2 cellular contexts compared by ENCODE assay signal in the genomic region with DNA sequence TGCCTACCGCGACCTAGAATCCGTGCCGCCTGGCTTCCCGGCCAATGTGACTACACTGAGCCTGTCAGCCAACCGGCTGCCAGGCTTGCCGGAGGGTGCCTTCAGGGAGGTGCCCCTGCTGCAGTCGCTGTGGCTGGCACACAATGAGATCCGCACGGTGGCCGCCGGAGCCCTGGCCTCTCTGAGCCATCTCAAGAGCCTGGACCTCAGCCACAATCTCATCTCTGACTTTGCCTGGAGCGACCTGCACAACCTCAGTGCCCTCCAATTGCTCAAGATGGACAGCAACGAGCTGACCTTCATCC.
TF ChIP-seq lines count a peak whose summit lies in the region.

No MANE protein-coding gene starts in this region.

TF ChIP-seq in SK-N-SH, 30 proteins besides CTCF, POLR2A, EP300 and RAD21 (continued from another document):
- TF ChIP-seq, protein P1, sequence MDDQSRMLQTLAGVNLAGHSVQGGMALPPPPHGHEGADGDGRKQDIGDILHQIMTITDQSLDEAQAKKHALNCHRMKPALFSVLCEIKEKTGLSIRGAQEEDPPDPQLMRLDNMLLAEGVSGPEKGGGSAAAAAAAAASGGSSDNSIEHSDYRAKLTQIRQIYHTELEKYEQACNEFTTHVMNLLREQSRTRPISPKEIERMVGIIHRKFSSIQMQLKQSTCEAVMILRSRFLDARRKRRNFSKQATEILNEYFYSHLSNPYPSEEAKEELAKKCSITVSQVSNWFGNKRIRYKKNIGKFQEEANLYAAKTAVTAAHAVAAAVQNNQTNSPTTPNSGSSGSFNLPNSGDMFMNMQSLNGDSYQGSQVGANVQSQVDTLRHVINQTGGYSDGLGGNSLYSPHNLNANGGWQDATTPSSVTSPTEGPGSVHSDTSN (IDR thresholded peaks at IDR 0.05) = no peak
- TF ChIP-seq TEAD4 (IDR thresholded peaks at IDR 0.05; ENCODE audit: borderline replicate concordance, insufficient read depth) (no peak), POLR2AphosphoS5 (IDR thresholded peaks at IDR 0.05; ENCODE audit: low read depth, low read length) (no peak), EZH2phosphoT487 (IDR thresholded peaks at IDR 0.05; ENCODE audit: borderline replicate concordance, low read depth) (no peak), FOSL2 (IDR thresholded peaks at IDR 0.05; ENCODE audit: borderline replicate concordance, low read depth) (no peak), RCOR1 (IDR thresholded peaks at IDR 0.05; ENCODE audit: low read length) (no peak), FOXM1 (IDR thresholded peaks at IDR 0.05; ENCODE audit: low read depth) (no peak), GATA2 (CRISPR knock-in tag; IDR thresholded peaks at IDR 0.05) (no peak), JUND (IDR thresholded peaks at IDR 0.05) (no peak), SIN3A (IDR thresholded peaks at IDR 0.05; ENCODE audit: borderline replicate concordance, low read depth, low read length) (no peak), SMC3 (IDR thresholded peaks at IDR 0.05; ENCODE audit: low read depth, low read length) (no peak), FOXJ3 (CRISPR knock-in tag; IDR thresholded peaks at IDR 0.05) (no peak), MXI1 (IDR thresholded peaks at IDR 0.05; ENCODE audit: low read depth, low read length) (no peak)
- TF ChIP-seq, protein P2, sequence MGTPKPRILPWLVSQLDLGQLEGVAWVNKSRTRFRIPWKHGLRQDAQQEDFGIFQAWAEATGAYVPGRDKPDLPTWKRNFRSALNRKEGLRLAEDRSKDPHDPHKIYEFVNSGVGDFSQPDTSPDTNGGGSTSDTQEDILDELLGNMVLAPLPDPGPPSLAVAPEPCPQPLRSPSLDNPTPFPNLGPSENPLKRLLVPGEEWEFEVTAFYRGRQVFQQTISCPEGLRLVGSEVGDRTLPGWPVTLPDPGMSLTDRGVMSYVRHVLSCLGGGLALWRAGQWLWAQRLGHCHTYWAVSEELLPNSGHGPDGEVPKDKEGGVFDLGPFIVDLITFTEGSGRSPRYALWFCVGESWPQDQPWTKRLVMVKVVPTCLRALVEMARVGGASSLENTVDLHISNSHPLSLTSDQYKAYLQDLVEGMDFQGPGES (IDR thresholded peaks at IDR 0.05; ENCODE audit: low read depth, low read length) = no peak
- TF ChIP-seq, protein P3, sequence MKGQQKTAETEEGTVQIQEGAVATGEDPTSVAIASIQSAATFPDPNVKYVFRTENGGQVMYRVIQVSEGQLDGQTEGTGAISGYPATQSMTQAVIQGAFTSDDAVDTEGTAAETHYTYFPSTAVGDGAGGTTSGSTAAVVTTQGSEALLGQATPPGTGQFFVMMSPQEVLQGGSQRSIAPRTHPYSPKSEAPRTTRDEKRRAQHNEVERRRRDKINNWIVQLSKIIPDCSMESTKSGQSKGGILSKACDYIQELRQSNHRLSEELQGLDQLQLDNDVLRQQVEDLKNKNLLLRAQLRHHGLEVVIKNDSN (IDR thresholded peaks at IDR 0.05; ENCODE audit: borderline replicate concordance, low read depth) = no peak
- TF ChIP-seq, protein P4, sequence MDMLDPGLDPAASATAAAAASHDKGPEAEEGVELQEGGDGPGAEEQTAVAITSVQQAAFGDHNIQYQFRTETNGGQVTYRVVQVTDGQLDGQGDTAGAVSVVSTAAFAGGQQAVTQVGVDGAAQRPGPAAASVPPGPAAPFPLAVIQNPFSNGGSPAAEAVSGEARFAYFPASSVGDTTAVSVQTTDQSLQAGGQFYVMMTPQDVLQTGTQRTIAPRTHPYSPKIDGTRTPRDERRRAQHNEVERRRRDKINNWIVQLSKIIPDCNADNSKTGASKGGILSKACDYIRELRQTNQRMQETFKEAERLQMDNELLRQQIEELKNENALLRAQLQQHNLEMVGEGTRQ (IDR thresholded peaks at IDR 0.05; ENCODE audit: borderline replicate concordance, low read depth, low read length) = no peak
- TF ChIP-seq, protein P5, sequence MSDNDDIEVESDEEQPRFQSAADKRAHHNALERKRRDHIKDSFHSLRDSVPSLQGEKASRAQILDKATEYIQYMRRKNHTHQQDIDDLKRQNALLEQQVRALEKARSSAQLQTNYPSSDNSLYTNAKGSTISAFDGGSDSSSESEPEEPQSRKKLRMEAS (IDR thresholded peaks at IDR 0.05; ENCODE audit: low read depth) = no peak
TF ChIP-seq in SK-N-SH: peak in this region for 0.

TF ChIP-seq in SK-N-SH treated with all-trans-retinoic acid at 6 μM for 48 hours, 23 proteins besides CTCF, POLR2A, EP300 and RAD21 (continued from another document):
- TF ChIP-seq ZC3H10 (CRISPR knock-in tag; IDR thresholded peaks at IDR 0.05) (no peak), GLIS3 (CRISPR knock-in tag; IDR thresholded peaks at IDR 0.05) (no peak), ZNF70 (CRISPR knock-in tag; IDR thresholded peaks at IDR 0.05) (no peak), ZNF565 (CRISPR knock-in tag; conservative IDR thresholded peaks at IDR 0.05; ENCODE audit: low read depth) (no peak), ZFP30 (CRISPR knock-in tag; IDR thresholded peaks at IDR 0.05) (no peak), TCF4 (CRISPR knock-in tag; IDR thresholded peaks at IDR 0.05; ENCODE audit: borderline replicate concordance) (no peak), BACH2 (CRISPR knock-in tag; IDR thresholded peaks at IDR 0.05; ENCODE audit: borderline replicate concordance) (no peak), ZNF8 (CRISPR knock-in tag; IDR thresholded peaks at IDR 0.05) (no peak), ZFP3 (CRISPR knock-in tag; IDR thresholded peaks at IDR 0.05) (no peak), CSDC2 (CRISPR knock-in tag; IDR thresholded peaks at IDR 0.05) (no peak), OSR1 (CRISPR knock-in tag; IDR thresholded peaks at IDR 0.05) (no peak), ISL1 (CRISPR knock-in tag; IDR thresholded peaks at IDR 0.05) (no peak), TOX (CRISPR knock-in tag; IDR thresholded peaks at IDR 0.05; ENCODE audit: borderline replicate concordance) (no peak)
- TF ChIP-seq, protein P6, sequence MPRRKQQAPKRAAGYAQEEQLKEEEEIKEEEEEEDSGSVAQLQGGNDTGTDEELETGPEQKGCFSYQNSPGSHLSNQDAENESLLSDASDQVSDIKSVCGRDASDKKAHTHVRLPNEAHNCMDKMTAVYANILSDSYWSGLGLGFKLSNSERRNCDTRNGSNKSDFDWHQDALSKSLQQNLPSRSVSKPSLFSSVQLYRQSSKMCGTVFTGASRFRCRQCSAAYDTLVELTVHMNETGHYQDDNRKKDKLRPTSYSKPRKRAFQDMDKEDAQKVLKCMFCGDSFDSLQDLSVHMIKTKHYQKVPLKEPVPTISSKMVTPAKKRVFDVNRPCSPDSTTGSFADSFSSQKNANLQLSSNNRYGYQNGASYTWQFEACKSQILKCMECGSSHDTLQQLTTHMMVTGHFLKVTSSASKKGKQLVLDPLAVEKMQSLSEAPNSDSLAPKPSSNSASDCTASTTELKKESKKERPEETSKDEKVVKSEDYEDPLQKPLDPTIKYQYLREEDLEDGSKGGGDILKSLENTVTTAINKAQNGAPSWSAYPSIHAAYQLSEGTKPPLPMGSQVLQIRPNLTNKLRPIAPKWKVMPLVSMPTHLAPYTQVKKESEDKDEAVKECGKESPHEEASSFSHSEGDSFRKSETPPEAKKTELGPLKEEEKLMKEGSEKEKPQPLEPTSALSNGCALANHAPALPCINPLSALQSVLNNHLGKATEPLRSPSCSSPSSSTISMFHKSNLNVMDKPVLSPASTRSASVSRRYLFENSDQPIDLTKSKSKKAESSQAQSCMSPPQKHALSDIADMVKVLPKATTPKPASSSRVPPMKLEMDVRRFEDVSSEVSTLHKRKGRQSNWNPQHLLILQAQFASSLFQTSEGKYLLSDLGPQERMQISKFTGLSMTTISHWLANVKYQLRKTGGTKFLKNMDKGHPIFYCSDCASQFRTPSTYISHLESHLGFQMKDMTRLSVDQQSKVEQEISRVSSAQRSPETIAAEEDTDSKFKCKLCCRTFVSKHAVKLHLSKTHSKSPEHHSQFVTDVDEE (CRISPR knock-in tag; IDR thresholded peaks at IDR 0.05) = no peak
- TF ChIP-seq, protein P7, sequence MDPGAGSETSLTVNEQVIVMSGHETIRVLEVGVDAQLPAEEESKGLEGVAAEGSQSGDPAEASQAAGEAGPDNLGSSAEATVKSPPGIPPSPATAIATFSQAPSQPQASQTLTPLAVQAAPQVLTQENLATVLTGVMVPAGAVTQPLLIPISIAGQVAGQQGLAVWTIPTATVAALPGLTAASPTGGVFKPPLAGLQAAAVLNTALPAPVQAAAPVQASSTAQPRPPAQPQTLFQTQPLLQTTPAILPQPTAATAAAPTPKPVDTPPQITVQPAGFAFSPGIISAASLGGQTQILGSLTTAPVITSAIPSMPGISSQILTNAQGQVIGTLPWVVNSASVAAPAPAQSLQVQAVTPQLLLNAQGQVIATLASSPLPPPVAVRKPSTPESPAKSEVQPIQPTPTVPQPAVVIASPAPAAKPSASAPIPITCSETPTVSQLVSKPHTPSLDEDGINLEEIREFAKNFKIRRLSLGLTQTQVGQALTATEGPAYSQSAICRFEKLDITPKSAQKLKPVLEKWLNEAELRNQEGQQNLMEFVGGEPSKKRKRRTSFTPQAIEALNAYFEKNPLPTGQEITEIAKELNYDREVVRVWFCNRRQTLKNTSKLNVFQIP (CRISPR knock-in tag; IDR thresholded peaks at IDR 0.05; ENCODE audit: borderline replicate concordance, low read depth) = no peak
- TF ChIP-seq, protein P8, sequence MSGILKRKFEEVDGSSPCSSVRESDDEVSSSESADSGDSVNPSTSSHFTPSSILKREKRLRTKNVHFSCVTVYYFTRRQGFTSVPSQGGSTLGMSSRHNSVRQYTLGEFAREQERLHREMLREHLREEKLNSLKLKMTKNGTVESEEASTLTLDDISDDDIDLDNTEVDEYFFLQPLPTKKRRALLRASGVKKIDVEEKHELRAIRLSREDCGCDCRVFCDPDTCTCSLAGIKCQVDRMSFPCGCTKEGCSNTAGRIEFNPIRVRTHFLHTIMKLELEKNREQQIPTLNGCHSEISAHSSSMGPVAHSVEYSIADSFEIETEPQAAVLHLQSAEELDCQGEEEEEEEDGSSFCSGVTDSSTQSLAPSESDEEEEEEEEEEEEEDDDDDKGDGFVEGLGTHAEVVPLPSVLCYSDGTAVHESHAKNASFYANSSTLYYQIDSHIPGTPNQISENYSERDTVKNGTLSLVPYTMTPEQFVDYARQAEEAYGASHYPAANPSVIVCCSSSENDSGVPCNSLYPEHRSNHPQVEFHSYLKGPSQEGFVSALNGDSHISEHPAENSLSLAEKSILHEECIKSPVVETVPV (CRISPR knock-in tag; IDR thresholded peaks at IDR 0.05) = no peak
- TF ChIP-seq, protein P9, sequence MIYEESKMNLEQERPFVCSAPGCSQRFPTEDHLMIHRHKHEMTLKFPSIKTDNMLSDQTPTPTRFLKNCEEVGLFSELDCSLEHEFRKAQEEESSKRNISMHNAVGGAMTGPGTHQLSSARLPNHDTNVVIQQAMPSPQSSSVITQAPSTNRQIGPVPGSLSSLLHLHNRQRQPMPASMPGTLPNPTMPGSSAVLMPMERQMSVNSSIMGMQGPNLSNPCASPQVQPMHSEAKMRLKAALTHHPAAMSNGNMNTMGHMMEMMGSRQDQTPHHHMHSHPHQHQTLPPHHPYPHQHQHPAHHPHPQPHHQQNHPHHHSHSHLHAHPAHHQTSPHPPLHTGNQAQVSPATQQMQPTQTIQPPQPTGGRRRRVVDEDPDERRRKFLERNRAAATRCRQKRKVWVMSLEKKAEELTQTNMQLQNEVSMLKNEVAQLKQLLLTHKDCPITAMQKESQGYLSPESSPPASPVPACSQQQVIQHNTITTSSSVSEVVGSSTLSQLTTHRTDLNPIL (CRISPR knock-in tag; IDR thresholded peaks at IDR 0.05; ENCODE audit: low read depth) = no peak
